21 cellular contexts compared by ENCODE assay signal in genomic region chr20:62148908-62149314, GRCh38. TPM values are rescaled to one million over a fixed set of nuclear protein-coding genes. Genes with fewer than 3 reads are reported as not detected.
DNase-seq lines count a peak whose midpoint lies in the region; ATAC-seq, FAIRE-seq and TF ChIP-seq lines count a peak whose summit lies in the region.
"Had no signal": no experiment of that assay in that cellular context is flagged by ENCODE, and none has a peak within 500 bp of the region (broad histone marks: within the 10 kb centered on the region; RNA-seq: fewer than 3 reads in every experiment).

No MANE protein-coding gene starts in this region.

- intact Hi-C loops in Caco-2 (cut with micrococcal nuclease; ENCODE audit: unreplicated experiment) (loop anchor here (10.0 kb wide), 1 partner anchor 256 kb away; the partner anchor contains the start of gene CABLES2), stomach (cut with DNase I; ENCODE audit: low total_unique reads) (no loop called here)

- TF ChIP-seq CTCF in Caco-2 (IDR thresholded peaks at IDR 0.05; ENCODE audit: insufficient read depth in 1 of 2, low read depth in 1 of 2, low read length in 1 of 2, severe bottlenecking in 1 of 2, unreplicated experiment in 1 of 2) (no peak), H1 (IDR thresholded peaks at IDR 0.05; ENCODE audit: control extremely low read depth in 1 of 3, insufficient read depth in 1 of 3, low read depth in 1 of 3, low read length in 3 of 3) (no peak), mesothelial cell of epicardium (IDR thresholded peaks at IDR 0.05; ENCODE audit: unreplicated experiment) (no peak), stomach (IDR thresholded peaks at IDR 0.05) (no peak)

- TF ChIP-seq EP300 in H1 (IDR thresholded peaks at IDR 0.05; ENCODE audit: borderline replicate concordance in 1 of 2, low read depth in 2 of 2, low read length in 2 of 2) (no peak), stomach (IDR thresholded peaks at IDR 0.05) (no peak)

- TF ChIP-seq RAD21 in H1 (IDR thresholded peaks at IDR 0.05 in 1 of 2, conservative IDR thresholded peaks at IDR 0.05 in 1 of 2; ENCODE audit: low read depth in 2 of 2, low read length in 2 of 2), result no peak

- no peak overlapping the region for H4K91ac ChIP-seq in H1 (replicated peaks; ENCODE audit: insufficient read length, low read length)

- H3K36me3 Mint-ChIP-seq in Caco-2 (ENCODE audit: insufficient read depth, unreplicated experiment), result peaks cover 61% of the 10 kb centered on the region
- H3K36me3 Mint-ChIP-seq in mesothelial cell of epicardium, result peaks cover 17% of the 10 kb centered on the region

- H2BK12ac ChIP-seq in H1 (ENCODE audit: low read depth, low read length), result peak overlapping the region; percentile 31; the same call in 1 of the 2 replicates

- H3K9ac ChIP-seq in HUES6 (ENCODE audit: low read length) (peak overlapping the region; percentile 17), H1 (replicated peaks in 1 of 4; ENCODE audit: extremely low read depth in 1 of 4, low read depth in 3 of 4, low read length in 3 of 4) (no peak overlapping the region)

- H3K79me1 ChIP-seq in H1 (ENCODE audit: low read depth, low read length), result peaks cover 56% of the 10 kb centered on the region

- H2AK5ac ChIP-seq in H1 (ENCODE audit: low read depth, low read length), result peak overlapping the region; percentile 95; the same call in 1 of the 2 replicates

- no peak overlapping the region for H3K14ac ChIP-seq in H1 (ENCODE audit: insufficient read length)

- H3K23ac ChIP-seq in H1 (ENCODE audit: insufficient read length), result no peak overlapping the region

- ATAC-seq in GM18511 (IDR thresholded peaks at IDR 0.05; ENCODE audit: unreplicated experiment) (no peak), HG03175 (IDR thresholded peaks at IDR 0.05; ENCODE audit: unreplicated experiment) (no peak)
- ATAC-seq: activated naive CD8-positive, alpha-beta T cell treated with anti-CD3 and anti-CD28 coated beads, Interleukin-2, amount 50 U/mL, for 24 hours; natural killer cell treated with Interleukin-12 subunit alpha and Interleukin-12 subunit beta and Interleukin-15 and Interleukin-18, amount 100 ng/mL, for 72 hours; SK-N-SH treated with all-trans-retinoic acid at 6 μM for 48 hours had no signal

- WGBS in H1 (ENCODE audit: extremely low coverage in 1 of 2, insufficient coverage in 1 of 2, insufficient read length in 1 of 2, insufficient replicate concordance in 2 of 2, low coverage in 1 of 2, low lambda C conversion rate in 2 of 2, missing lambda C conversion rate in 1 of 2), 2 experiments, result 89% methylated on average over 14 of the region's 20 CpGs; no CpG with 5 or more reads in 1 of the 2 experiments
- 79 to 82% (median 81%) methylated on average over 10 to 20 of the region's 20 CpGs for WGBS in stomach, 5 donors

- no peaks in the 10 kb centered on the region for H3K9me3 ChIP-seq in Caco-2
- peaks cover 6% of the 10 kb centered on the region; the same call in 1 of the 2 replicates for H3K9me3 ChIP-seq in HUES6 (ENCODE audit: control insufficient read depth, insufficient read depth, low read depth, low read length)
- H3K9me3 ChIP-seq in H1 (ENCODE audit: insufficient read depth in 2 of 2, low read depth in 1 of 2, low read length in 1 of 2), result no peaks in the 10 kb centered on the region; a peak in 1 of 4 replicates
- H3K9me3 ChIP-seq in stomach, result no peaks in the 10 kb centered on the region
- H3K9me3 ChIP-seq: colonic mucosa, sigmoid colon had no signal

- H3K4me3 ChIP-seq in Caco-2 (ENCODE audit: low read depth, low read length), result no peak overlapping the region
- 0 out of 2 replicates have a peak overlapping the region, but pooled peaks have one; percentile 12 for H3K4me3 ChIP-seq in HUES6 (ENCODE audit: low read depth, low read length)
- no peak overlapping the region for H3K4me3 ChIP-seq in H1 (ENCODE audit: extremely low read depth in 1 of 4, insufficient read depth in 2 of 4, low read depth in 3 of 4, low read length in 4 of 4)
- H3K4me3 ChIP-seq in stomach, result no peak overlapping the region
- H3K4me3 ChIP-seq: colonic mucosa, sigmoid colon had no signal

- no peak overlapping the region for H2AFZ ChIP-seq in H1 (ENCODE audit: low read length)

- DNase-seq in Caco-2 (no peak), H1 (ENCODE audit: low read depth in 1 of 2, low spot score in 2 of 2) (no peak), mesothelial cell of epicardium (ENCODE audit: low spot score in 2 of 2, unreplicated experiment in 2 of 2) (no peak), stomach (no peak), NCI-H1417 (lab: John Stamatoyannopoulos, UW) (no peak)
- DNase-seq: activated B cell treated with CpG ODN at 0.5 μM for 24 hours; activated CD4-positive, alpha-beta memory T cell treated with anti-CD3 and anti-CD28 coated beads, Interleukin-2, amount 10 ng/mL, durations not matched to agents 7 days and 5 days; activated effector memory CD4-positive, alpha-beta T cell treated with anti-CD3 and anti-CD28 coated beads, Interleukin-2, amount 50 U/mL, for 16 hours; activated naive CD8-positive, alpha-beta T cell treated with anti-CD3 and anti-CD28 coated beads, Interleukin-2, amount 50 U/mL, for 24 hours; brain microvascular endothelial cell; colonic mucosa; NCI-H1105 treated with DMSO at 0.1 percent for 48 hours; NCI-H2081 treated with DMSO at 0.1 percent for 48 hours; sigmoid colon had no signal

- TF ChIP-seq POLR2A in H1 (IDR thresholded peaks at IDR 0.05; ENCODE audit: control extremely low read depth in 1 of 2, low read depth in 2 of 2, low read length in 2 of 2) (no peak), stomach (IDR thresholded peaks at IDR 0.05) (no peak)

- H3K27me3 ChIP-seq in Caco-2 (replicated peaks; ENCODE audit: control insufficient read depth, insufficient read depth, low read length), result no peaks in the 10 kb centered on the region
- no peaks in the 10 kb centered on the region for H3K27me3 ChIP-seq in HUES6 (ENCODE audit: control insufficient read depth, insufficient read depth, low read length)
- no peaks in the 10 kb centered on the region for H3K27me3 ChIP-seq in H1 (replicated peaks in 1 of 4; ENCODE audit: control insufficient read depth in 3 of 4, extremely low read depth in 1 of 4, insufficient read depth in 3 of 4, low read length in 3 of 4)
- H3K27me3 ChIP-seq in stomach, result no peaks in the 10 kb centered on the region
- H3K27me3 ChIP-seq: brain microvascular endothelial cell, colonic mucosa, sigmoid colon had no signal

- peaks cover 60 to 98% of the 10 kb centered on the region in 2 experiments for H3K79me2 ChIP-seq in H1 (ENCODE audit: control insufficient read depth in 1 of 2, insufficient read depth in 2 of 2, low read length in 2 of 2)

- H3K9me3 Mint-ChIP-seq in Caco-2 (ENCODE audit: unreplicated experiment) (peaks cover 12% of the 10 kb centered on the region), mesothelial cell of epicardium (peaks cover 10% of the 10 kb centered on the region)
- H3K9me3 Mint-ChIP-seq: natural killer cell treated with Interleukin-12 subunit alpha and Interleukin-12 subunit beta and Interleukin-15 and Interleukin-18, amount 100 ng/mL, for 72 hours had no signal

- no peak overlapping the region for H2BK15ac ChIP-seq in H1 (ENCODE audit: low read length)

- FAIRE-seq in H1 (lab: Jason Lieb, UNC), result no peak
- FAIRE-seq: RCC 7860 had no signal

- H3K23me2 ChIP-seq in H1 (ENCODE audit: low read depth, low read length), result 0 out of 2 replicates have a peak, but pooled peaks cover 3% of the 10 kb centered on the region

- H4K8ac ChIP-seq in H1 (ENCODE audit: extremely low read depth, insufficient read depth, low read length), result 0 out of 2 replicates have a peak overlapping the region, but pooled peaks have one; percentile 37

- H3K4me2 ChIP-seq in H1 (ENCODE audit: insufficient read depth in 1 of 2, low read depth in 2 of 2, low read length in 2 of 2), result peak overlapping the region in 1 of 2 experiments; percentile 40; a peak in 1 of 4 replicates

- H3K18ac ChIP-seq in H1 (ENCODE audit: extremely low read depth, low read length), result no peak overlapping the region

- H3K27ac Mint-ChIP-seq in Caco-2 (ENCODE audit: unreplicated experiment) (peak overlapping the region; percentile 73), mesothelial cell of epicardium (peak overlapping the region; percentile 80)
- H3K27ac Mint-ChIP-seq: activated B cell treated with CpG ODN at 0.5 μM for 24 hours; activated CD4-positive, alpha-beta memory T cell treated with anti-CD3 and anti-CD28 coated beads, Interleukin-2, amount 10 ng/mL, durations not matched to agents 7 days and 5 days; activated naive CD8-positive, alpha-beta T cell treated with anti-CD3 and anti-CD28 coated beads, Interleukin-2, amount 50 U/mL, for 24 hours; natural killer cell treated with Interleukin-12 subunit alpha and Interleukin-12 subunit beta and Interleukin-15 and Interleukin-18, amount 100 ng/mL, for 72 hours; T-helper 2 cell treated with Interferon-gamma antibody and Interleukin-4, amounts not matched to agents 5 μg/mL and 100 μg/mL, for 36 hours had no signal

- peak overlapping the region; percentile 34 for H3K4me3 Mint-ChIP-seq in Caco-2 (ENCODE audit: unreplicated experiment)
- no peak overlapping the region for H3K4me3 Mint-ChIP-seq in mesothelial cell of epicardium
- H3K4me3 Mint-ChIP-seq: activated B cell treated with CpG ODN at 0.5 μM for 24 hours; activated CD4-positive, alpha-beta memory T cell treated with anti-CD3 and anti-CD28 coated beads, Interleukin-2, amount 10 ng/mL, durations not matched to agents 7 days and 5 days; activated naive CD8-positive, alpha-beta T cell treated with anti-CD3 and anti-CD28 coated beads, Interleukin-2, amount 50 U/mL, for 24 hours; natural killer cell treated with Interleukin-12 subunit alpha and Interleukin-12 subunit beta and Interleukin-15 and Interleukin-18, amount 100 ng/mL, for 72 hours; T-helper 2 cell treated with Interferon-gamma antibody and Interleukin-4, amounts not matched to agents 5 μg/mL and 100 μg/mL, for 36 hours had no signal

- H3K27me3 Mint-ChIP-seq in Caco-2 (ENCODE audit: insufficient read depth, unreplicated experiment), result no peaks in the 10 kb centered on the region
- H3K27me3 Mint-ChIP-seq in mesothelial cell of epicardium (ENCODE audit: low read depth), result no peaks in the 10 kb centered on the region
- H3K27me3 Mint-ChIP-seq: activated B cell treated with CpG ODN at 0.5 μM for 24 hours; activated CD4-positive, alpha-beta memory T cell treated with anti-CD3 and anti-CD28 coated beads, Interleukin-2, amount 10 ng/mL, durations not matched to agents 7 days and 5 days; activated naive CD8-positive, alpha-beta T cell treated with anti-CD3 and anti-CD28 coated beads, Interleukin-2, amount 50 U/mL, for 24 hours; natural killer cell treated with Interleukin-12 subunit alpha and Interleukin-12 subunit beta and Interleukin-15 and Interleukin-18, amount 100 ng/mL, for 72 hours had no signal

- H2BK120ac ChIP-seq in H1 (replicated peaks; ENCODE audit: low read depth, low read length), result no peak overlapping the region

- H4K5ac ChIP-seq in H1 (ENCODE audit: insufficient read length, low read depth, low read length), result no peak overlapping the region

- H3K36me3 ChIP-seq in Caco-2 (ENCODE audit: control insufficient read depth, insufficient read depth, low read length), result peaks cover 2% of the 10 kb centered on the region; the same call in 1 of the 2 replicates
- peaks cover 31% of the 10 kb centered on the region for H3K36me3 ChIP-seq in HUES6 (ENCODE audit: control insufficient read depth, insufficient read depth, low read length)
- peaks cover 0 to 11% (median 8%) of the 10 kb centered on the region in 4 experiments; a peak in 6 of 8 replicates for H3K36me3 ChIP-seq in H1 (ENCODE audit: control insufficient read depth in 2 of 4, insufficient read depth in 4 of 4, low read length in 3 of 4)
- H3K36me3 ChIP-seq in stomach, result peaks cover 0 to 14% (median 8%) of the 10 kb centered on the region in 4 donors
- H3K36me3 ChIP-seq: colonic mucosa, sigmoid colon had no signal

- no peak overlapping the region for H3K27ac ChIP-seq in HUES6 (ENCODE audit: low read depth, low read length)
- H3K27ac ChIP-seq in H1 (ENCODE audit: low read depth, low read length), result no peak overlapping the region
- H3K27ac ChIP-seq in stomach, result no peak overlapping the region
- H3K27ac ChIP-seq: brain microvascular endothelial cell, colonic mucosa, sigmoid colon had no signal

- H4K20me1 ChIP-seq in H1 (replicated peaks in 1 of 2; ENCODE audit: control insufficient read depth in 1 of 2, insufficient read depth in 2 of 2, low read length in 2 of 2), result peaks cover 50 to 61% of the 10 kb centered on the region in 2 experiments

- H2BK5ac ChIP-seq in H1 (ENCODE audit: low read depth, low read length), result peak overlapping the region; percentile 67; the same call in 1 of the 2 replicates

- CTCF ChIA-PET in Caco-2 (lab: Charles Lee), result no interaction called here
- CTCF ChIA-PET in H1 (lab: Charles Lee; ENCODE audit: partially characterized antibody), result no interaction called here

- H3K56ac ChIP-seq in H1 (replicated peaks; ENCODE audit: insufficient read length, low read depth, low read length), result no peak overlapping the region

- POLR2A ChIA-PET in Caco-2 (lab: Charles Lee) (interaction anchor here (0.9 kb wide), 1 partner anchor 27 kb away, joined by 5 read pairs; the partner anchor contains the start of gene LSM14B), H1 (lab: Charles Lee; ENCODE audit: partially characterized antibody) (interaction anchor here (0.8 to 1.6 kb wide), 2 partner anchors 12 to 82 kb away, joined by 3 to 4 read pairs; no protein-coding TSS in a partner anchor)

- no peak overlapping the region for H3K4ac ChIP-seq in H1 (replicated peaks; ENCODE audit: insufficient read length, low read depth, low read length)

- TSS peak; percentile 89 for BruUV-seq in Caco-2 (replicated peaks; lab: Mats Ljungman, UMichigan)

- H3K4me1 ChIP-seq in Caco-2 (peaks cover 25% of the 10 kb centered on the region), HUES6 (ENCODE audit: control insufficient read depth, insufficient read depth, low read length) (peaks cover 30% of the 10 kb centered on the region), H1 (replicated peaks in 1 of 4; ENCODE audit: control insufficient read depth in 3 of 4, insufficient read depth in 4 of 4, low read length in 3 of 4) (peaks cover 0 to 19% (median 8%) of the 10 kb centered on the region in 4 experiments; a peak in 6 of 7 replicates), stomach (peaks cover 11 to 63% (median 32%) of the 10 kb centered on the region in 4 donors)

- H3K4me1 Mint-ChIP-seq in Caco-2 (ENCODE audit: low read depth, unreplicated experiment), result peaks cover 32% of the 10 kb centered on the region
- peaks cover 36% of the 10 kb centered on the region for H3K4me1 Mint-ChIP-seq in mesothelial cell of epicardium

- H2BK20ac ChIP-seq in H1 (ENCODE audit: low read length), result no peak overlapping the region

RNA-seq across cellular contexts. Expression of gene SS18L1, which starts 5.3 kb away (rescaled TPM):
- 46.4 and 52.1 TPM in 2 replicates for total RNA-seq in Caco-2 (2022)
- 22.4 and 28.4 TPM in 2 replicates for total RNA-seq in H1 (2021; fragmentation: NEBNext Ultra II Directional; extraction: Animal tissue kit (Norgen Biotek cat#: 25700))
- polyA plus RNA-seq in H1 (2011; rRNA removed), result 29.7 and 36.6 TPM in 2 replicates
- 30.1 TPM for polyA plus RNA-seq in H1 (2011; cell fraction: cytosol; rRNA removed)
- polyA plus RNA-seq in H1 (2011; cell fraction: nucleus; rRNA removed), result 83.9 TPM
- polyA plus RNA-seq in H1 (2012, experiment 1 of 2), result 18.9 to 24.1 TPM (median 19.8 TPM) in 4 replicates
- 3.0 TPM for polyA plus RNA-seq in H1 (2012, experiment 2 of 2)
- 12.9 TPM for polyA plus RNA-seq in H1 (2013, experiment 1 of 2)
- polyA plus RNA-seq in H1 (2013, experiment 2 of 2), result 12.2 TPM
- polyA minus RNA-seq in H1 (2011; rRNA and poly(A)+ RNA removed), result 16.5 and 24.4 TPM in 2 replicates
- 33.8 TPM for polyA minus RNA-seq in H1 (2011; cell fraction: cytosol; rRNA and poly(A)+ RNA removed)
- polyA minus RNA-seq in H1 (2011; cell fraction: nucleus; rRNA and poly(A)+ RNA removed), result 29.1 TPM
- total RNA-seq in mesothelial cell of epicardium, result 26.2 to 30.6 TPM (median 27.5 TPM) in 3 replicates
- total RNA-seq in stomach, result 10 to 100 TPM in 3 of 5 donors, 1 to 10 TPM in 2; 5.8 to 34.8 (median 13.0) TPM
- polyA plus RNA-seq in stomach, result 1 to 10 TPM; 5.5 to 9.6 (median 6.1) TPM

RNA-seq across cellular contexts. Expression of gene PSMA7, which starts 5.7 kb away (rescaled TPM):
- total RNA-seq in Caco-2 (2022) (702 and 760 TPM in 2 replicates), mesothelial cell of epicardium (195 to 210 TPM (median 201 TPM) in 3 replicates), stomach (100 to 1,000 TPM; 119 to 202 (median 140) TPM)
- total RNA-seq in H1 (2021; fragmentation: NEBNext Ultra II Directional; extraction: Animal tissue kit (Norgen Biotek cat#: 25700)), result 339 and 361 TPM in 2 replicates
- polyA plus RNA-seq in H1 (2011; rRNA removed) (607 and 648 TPM in 2 replicates), stomach (100 to 1,000 TPM; 245 to 280 (median 247) TPM)
- 619 TPM for polyA plus RNA-seq in H1 (2011; cell fraction: cytosol; rRNA removed)
- polyA plus RNA-seq in H1 (2011; cell fraction: nucleus; rRNA removed), result 429 TPM
- polyA plus RNA-seq in H1 (2012, experiment 1 of 2), result 276 to 407 TPM (median 389 TPM) in 4 replicates
- polyA plus RNA-seq in H1 (2012, experiment 2 of 2), result 325 TPM
- polyA plus RNA-seq in H1 (2013, experiment 1 of 2), result 550 TPM
- polyA plus RNA-seq in H1 (2013, experiment 2 of 2), result 519 TPM
- polyA minus RNA-seq in H1 (2011; rRNA and poly(A)+ RNA removed), result 194 and 202 TPM in 2 replicates
- 110 TPM for polyA minus RNA-seq in H1 (2011; cell fraction: cytosol; rRNA and poly(A)+ RNA removed)
- 72.4 TPM for polyA minus RNA-seq in H1 (2011; cell fraction: nucleus; rRNA and poly(A)+ RNA removed)

RNA-seq across cellular contexts. Expression of gene LSM14B, which starts 26.6 kb away (rescaled TPM):
- total RNA-seq in Caco-2 (2022) (143 and 154 TPM in 2 replicates), mesothelial cell of epicardium (60.3 to 64.3 TPM (median 63.9 TPM) in 3 replicates), stomach (10 to 100 TPM in 4 of 5 donors, under 1 TPM in 1; 0.58 to 27.2 (median 15.6) TPM)
- 65.6 and 70.0 TPM in 2 replicates for total RNA-seq in H1 (2021; fragmentation: NEBNext Ultra II Directional; extraction: Animal tissue kit (Norgen Biotek cat#: 25700))
- polyA plus RNA-seq in H1 (2011; rRNA removed) (58.3 and 93.9 TPM in 2 replicates), stomach (10 to 100 TPM; 14.1 to 18.0 (median 14.9) TPM)
- polyA plus RNA-seq in H1 (2011; cell fraction: cytosol; rRNA removed), result 55.5 TPM
- 80.3 TPM for polyA plus RNA-seq in H1 (2011; cell fraction: nucleus; rRNA removed)
- 62.5 to 71.2 TPM (median 67.6 TPM) in 4 replicates for polyA plus RNA-seq in H1 (2012, experiment 1 of 2)
- 24.0 TPM for polyA plus RNA-seq in H1 (2012, experiment 2 of 2)
- polyA plus RNA-seq in H1 (2013, experiment 1 of 2), result 46.2 TPM
- 45.5 TPM for polyA plus RNA-seq in H1 (2013, experiment 2 of 2)
- 51.4 and 62.8 TPM in 2 replicates for polyA minus RNA-seq in H1 (2011; rRNA and poly(A)+ RNA removed)
- 40.5 TPM for polyA minus RNA-seq in H1 (2011; cell fraction: cytosol; rRNA and poly(A)+ RNA removed)
- 38.9 TPM for polyA minus RNA-seq in H1 (2011; cell fraction: nucleus; rRNA and poly(A)+ RNA removed)

RNA-seq across cellular contexts. Expression of gene MTG2, which starts 33.9 kb away (rescaled TPM):
- 110 and 111 TPM in 2 replicates for total RNA-seq in Caco-2 (2022)
- 22.8 and 24.1 TPM in 2 replicates for total RNA-seq in H1 (2021; fragmentation: NEBNext Ultra II Directional; extraction: Animal tissue kit (Norgen Biotek cat#: 25700))
- polyA plus RNA-seq in H1 (2011; rRNA removed), result 14.4 and 24.7 TPM in 2 replicates
- 18.4 TPM for polyA plus RNA-seq in H1 (2011; cell fraction: cytosol; rRNA removed)
- polyA plus RNA-seq in H1 (2011; cell fraction: nucleus; rRNA removed), result 19.7 TPM
- 17.7 to 22.3 TPM (median 18.6 TPM) in 4 replicates for polyA plus RNA-seq in H1 (2012, experiment 1 of 2)
- 18.3 TPM for polyA plus RNA-seq in H1 (2012, experiment 2 of 2)
- 23.6 TPM for polyA plus RNA-seq in H1 (2013, experiment 1 of 2)
- polyA plus RNA-seq in H1 (2013, experiment 2 of 2), result 23.9 TPM
- polyA minus RNA-seq in H1 (2011; rRNA and poly(A)+ RNA removed), result 7.7 and 10.8 TPM in 2 replicates
- 8.8 TPM for polyA minus RNA-seq in H1 (2011; cell fraction: cytosol; rRNA and poly(A)+ RNA removed)
- 12.1 TPM for polyA minus RNA-seq in H1 (2011; cell fraction: nucleus; rRNA and poly(A)+ RNA removed)
- 29.4 to 31.6 TPM (median 29.5 TPM) in 3 replicates for total RNA-seq in mesothelial cell of epicardium
- 10 to 100 TPM; 13.6 to 77.9 (median 22.8) TPM for total RNA-seq in stomach
- 10 to 100 TPM; 14.7 to 28.2 (median 19.8) TPM for polyA plus RNA-seq in stomach
